In genomic region chr16:75012380-75013081, GRCh38 we compare ENCODE assay signal across 8 cellular contexts. TPM values are rescaled to one million over a fixed set of nuclear protein-coding genes. Genes with fewer than 3 reads are reported as not detected.
A peak's percentile ranks its signal among the peaks of the same experiment; 100 is the strongest.
DNase-seq lines count a peak whose midpoint lies in the region; ATAC-seq and TF ChIP-seq lines count a peak whose summit lies in the region.

No MANE protein-coding gene starts in this region.

- TF ChIP-seq CTCF in brain microvascular endothelial cell (IDR thresholded peaks at IDR 0.05; ENCODE audit: low read depth, low read length, missing control alignments) (no peak), progenitor cell of endocrine pancreas (IDR thresholded peaks at IDR 0.05; ENCODE audit: unreplicated experiment) (no peak)

- H3K36me3 Mint-ChIP-seq in progenitor cell of endocrine pancreas (ENCODE audit: insufficient read depth), result peaks cover 1% of the 10 kb centered on the region

- peak; percentile 52 for ATAC-seq in GM19324 (IDR thresholded peaks at IDR 0.05; ENCODE audit: low FRiP score, unreplicated experiment)
- ATAC-seq in HG03139 (IDR thresholded peaks at IDR 0.05; ENCODE audit: unreplicated experiment), result peak; percentile 13
- no peak for ATAC-seq in GM21360 (IDR thresholded peaks at IDR 0.05; ENCODE audit: unreplicated experiment)
- ATAC-seq in HG02870 (IDR thresholded peaks at IDR 0.05; ENCODE audit: unreplicated experiment), result no peak

- peak overlapping the region; percentile 57 for H3K27ac Mint-ChIP-seq in progenitor cell of endocrine pancreas

- in situ Hi-C loops in brain microvascular endothelial cell (cut with HindIII; ENCODE audit: low pct_ligation_motif_present, low sequenced_read_pairs), result no loop called here

- no peaks in the 10 kb centered on the region for H3K27me3 Mint-ChIP-seq in progenitor cell of endocrine pancreas

- no peaks in the 10 kb centered on the region for H3K27me3 ChIP-seq in brain microvascular endothelial cell (replicated peaks)

- no peak overlapping the region for H3K4me3 Mint-ChIP-seq in progenitor cell of endocrine pancreas (ENCODE audit: low read depth)

- H3K9me3 Mint-ChIP-seq in progenitor cell of endocrine pancreas (ENCODE audit: low read depth), result no peaks in the 10 kb centered on the region

- DNase-seq in brain microvascular endothelial cell, result no peak
- no peak for DNase-seq in progenitor cell of endocrine pancreas (ENCODE audit: low spot score, unreplicated experiment)
- no peak for DNase-seq in amniotic stem cell (lab: John Stamatoyannopoulos, UW)
- no peak for DNase-seq in islet precursor cell

- no peak overlapping the region for H3K4me3 ChIP-seq in brain microvascular endothelial cell (ENCODE audit: low read depth, low read length)

- H3K4me1 Mint-ChIP-seq in progenitor cell of endocrine pancreas (ENCODE audit: low read depth), result peaks cover 15% of the 10 kb centered on the region

- H3K36me3 ChIP-seq in brain microvascular endothelial cell (replicated peaks), result no peaks in the 10 kb centered on the region

- peak overlapping the region; percentile 78 for H3K27ac ChIP-seq in brain microvascular endothelial cell

RNA-seq across cellular contexts. Expression of gene ZNRF1, which starts 13.7 kb away (rescaled TPM):
- 66.1 and 71.6 TPM in 2 replicates for total RNA-seq in progenitor cell of endocrine pancreas

RNA-seq across cellular contexts. Expression of gene WDR59, which starts 27.6 kb away (rescaled TPM):
- 150 and 154 TPM in 2 replicates for total RNA-seq in progenitor cell of endocrine pancreas

Comparison
In these comparisons a context has a peak if more than half of its experiments do, and no peak if none do; other contexts are left out.
1. ATAC-seq: peak in GM19324 (single experiment) and HG03139 (single experiment); none in GM21360 (single experiment) and HG02870 (single experiment).